Comparison of ENCODE assay signal across 8 cellular contexts in the genomic region with DNA sequence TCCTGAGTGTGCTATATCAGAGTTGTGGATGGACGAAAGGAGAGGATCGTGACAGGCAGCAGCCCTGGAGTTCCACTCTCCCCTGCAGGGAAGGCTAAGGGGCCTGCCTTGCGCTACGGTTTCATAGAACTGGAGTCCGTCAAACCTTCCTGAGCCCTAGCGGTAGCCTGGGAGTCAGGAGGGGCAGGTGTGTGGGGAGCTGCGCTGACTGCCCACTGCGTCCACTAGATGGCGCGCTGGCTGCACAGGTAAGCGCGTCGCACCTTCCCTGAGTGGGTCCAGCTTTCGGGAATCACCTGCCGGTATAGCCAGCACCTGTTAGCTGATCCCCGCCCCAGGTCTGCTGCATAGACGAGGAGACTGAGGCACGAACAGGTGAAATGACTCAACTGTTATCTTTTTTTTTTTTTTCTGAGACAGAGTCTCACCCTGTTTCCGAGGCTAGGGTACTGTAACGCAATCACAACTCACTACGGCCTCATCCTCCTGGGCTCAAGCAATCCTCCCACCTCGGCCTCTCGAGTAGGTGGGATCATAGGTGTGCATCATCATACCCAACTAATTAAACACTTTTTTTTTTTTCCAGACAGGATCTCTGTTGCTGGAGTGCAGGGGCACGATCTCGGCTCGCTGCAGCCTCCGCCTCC. TPM values are rescaled to one million over a fixed set of nuclear protein-coding genes. Genes with fewer than 3 reads are reported as not detected.
DNase-seq lines count a peak whose midpoint lies in the region; ATAC-seq, FAIRE-seq and TF ChIP-seq lines count a peak whose summit lies in the region.

No MANE protein-coding gene starts in this region.

- peaks cover 26% of the 10 kb centered on the region for H3K4me1 Mint-ChIP-seq in Calu3 (ENCODE audit: low read depth, unreplicated experiment)

- 30 to 43% methylated on average over 17 to 26 of the region's 27 CpGs for WGBS in esophagus squamous epithelium, 2 donors

- no peaks in the 10 kb centered on the region for H3K9me3 Mint-ChIP-seq in Calu3 (ENCODE audit: low read depth, unreplicated experiment)

- CTCF ChIA-PET in Calu3 (lab: Charles Lee), result interaction anchor here (0.6 to 1.1 kb wide), 4 partner anchors 64 to 420 kb away, joined by 4 to 8 read pairs (median 6); no protein-coding TSS in a partner anchor

- intact Hi-C loops in Calu3 (cut with micrococcal nuclease; ENCODE audit: unreplicated experiment) (no loop called here), esophagus squamous epithelium (cut with DNase I) (no loop called here)

- H3K9me3 ChIP-seq in esophagus squamous epithelium, result no peaks in the 10 kb centered on the region
- no peaks in the 10 kb centered on the region for H3K9me3 ChIP-seq in osteoblast (ENCODE audit: low read depth, low read length)

- no peak overlapping the region for H3K4me3 Mint-ChIP-seq in Calu3 (ENCODE audit: low read depth, unreplicated experiment)

- no peak overlapping the region for H3K4me3 ChIP-seq in esophagus squamous epithelium
- no peak overlapping the region for H3K4me3 ChIP-seq in osteoblast (ENCODE audit: insufficient read depth, low read length)

- H4K20me1 ChIP-seq in osteoblast (ENCODE audit: insufficient read depth, low read length), result no peaks in the 10 kb centered on the region

- H3K27me3 ChIP-seq in esophagus squamous epithelium, result peaks cover 0 to 18% (median 0%) of the 10 kb centered on the region in 4 donors
- H3K27me3 ChIP-seq in osteoblast (ENCODE audit: insufficient read depth, low read length), result no peaks in the 10 kb centered on the region

- H3K27me3 Mint-ChIP-seq in Calu3 (ENCODE audit: unreplicated experiment), result no peaks in the 10 kb centered on the region

- FAIRE-seq in urothelium cell line (lab: Jason Lieb, UNC), result peak; percentile 89

- peak; percentile 66 for ATAC-seq in HG03159 (IDR thresholded peaks at IDR 0.05; ENCODE audit: unreplicated experiment)
- no peak for ATAC-seq in HG02840 (IDR thresholded peaks at IDR 0.05; ENCODE audit: low FRiP score, unreplicated experiment)

- TF ChIP-seq CTCF in Calu3 (IDR thresholded peaks at IDR 0.05; ENCODE audit: unreplicated experiment), result peak; percentile 86
- peak; percentile 40 to 93 (median 82) for TF ChIP-seq CTCF in esophagus squamous epithelium (IDR thresholded peaks at IDR 0.05)
- peak; percentile 78 for TF ChIP-seq CTCF in osteoblast (IDR thresholded peaks at IDR 0.05; ENCODE audit: extremely low read depth, low read depth, low read length)

- H3K79me2 ChIP-seq in osteoblast (ENCODE audit: insufficient read depth, low read length), result no peaks in the 10 kb centered on the region

- H3K36me3 ChIP-seq in esophagus squamous epithelium (no peaks in the 10 kb centered on the region), osteoblast (ENCODE audit: insufficient read depth, low read length) (no peaks in the 10 kb centered on the region)

- TF ChIP-seq POLR2A in esophagus squamous epithelium (IDR thresholded peaks at IDR 0.05), result no peak

- no peak overlapping the region for H3K4me2 ChIP-seq in osteoblast (ENCODE audit: insufficient read depth, low read length)

- H3K27ac Mint-ChIP-seq in Calu3 (ENCODE audit: unreplicated experiment), result no peak overlapping the region

- H3K4me1 ChIP-seq in esophagus squamous epithelium, result peaks cover 7 to 33% (median 10%) of the 10 kb centered on the region in 3 donors
- peaks cover 21% of the 10 kb centered on the region for H3K4me1 ChIP-seq in osteoblast (ENCODE audit: insufficient read depth, low read length)

- no peak overlapping the region for H3K27ac ChIP-seq in esophagus squamous epithelium
- no peak overlapping the region for H3K27ac ChIP-seq in osteoblast (ENCODE audit: low read depth, low read length)

- no peak overlapping the region for H2AFZ ChIP-seq in osteoblast (ENCODE audit: low read length)

- H3K36me3 Mint-ChIP-seq in Calu3 (ENCODE audit: insufficient read depth, unreplicated experiment), result peaks cover 33% of the 10 kb centered on the region

- DNase-seq in Calu3 (peak; percentile 87), NCI-H748 treated with DMSO at 0.1 percent for 48 hours (lab: John Stamatoyannopoulos, UW) (peak; percentile 74), esophagus squamous epithelium (lab: John Stamatoyannopoulos, UW) (no peak), osteoblast (ENCODE audit: insufficient read length, low spot score, missing footprints) (peak; percentile 84), urothelium cell line (ENCODE audit: low spot score) (peak; percentile 95)
- peak; percentile 86 for DNase-seq in activated CD8-positive, alpha-beta memory T cell treated with anti-CD3 and anti-CD28 coated beads, Interleukin-2, amount 50 U/mL, for 48 hours

- no TSS peak for BruUV-seq in Calu3 (replicated peaks; lab: Mats Ljungman, UMichigan)

RNA-seq across cellular contexts. Expression of gene BAIAP2L1, which starts 20.2 kb away (rescaled TPM):
- total RNA-seq in Calu3 (2022) (55.8 and 63.8 TPM in 2 replicates), esophagus squamous epithelium (10 to 100 TPM; 16.5 to 29.3 (median 20.5) TPM), osteoblast (7.7 and 10.5 TPM in 2 replicates)
